In the genomic region with DNA sequence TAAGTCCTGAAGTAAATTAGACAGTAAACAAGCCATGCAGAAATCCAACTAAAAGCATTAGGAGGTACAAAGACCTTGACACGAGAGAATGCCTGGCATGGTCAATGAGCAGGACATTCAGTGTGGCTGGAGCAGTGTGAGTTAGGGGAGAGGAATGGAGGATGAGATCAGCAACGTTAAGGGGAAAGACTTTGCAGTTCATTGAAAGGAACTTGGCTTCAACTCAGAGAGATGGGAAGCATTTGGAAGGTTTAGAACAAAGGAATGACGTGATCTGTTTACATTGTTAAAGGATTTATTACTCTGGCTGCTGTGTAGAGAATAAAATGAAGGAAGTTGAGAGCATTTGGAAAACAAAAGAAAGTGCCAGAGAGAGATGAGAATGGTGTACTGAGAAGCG, we compare ENCODE assay signal across 11 cellular contexts.
DNase-seq lines count a peak whose midpoint lies in the region; ATAC-seq and TF ChIP-seq lines count a peak whose summit lies in the region.
"Had no signal": no experiment of that assay in that cellular context is flagged by ENCODE, and none has a peak within 500 bp of the region (broad histone marks: within the 10 kb centered on the region; RNA-seq: fewer than 3 reads in every experiment).

No MANE protein-coding gene starts in this region.

- CTCF ChIA-PET in A673 (lab: Charles Lee): no interaction called here
- CTCF ChIA-PET in WTC11 (lab: Charles Lee): no interaction called here

- peak; percentile 42 for DNase-seq in A673 (ENCODE audit: low spot score)
- peak; percentile 83 for DNase-seq in HS-5 (ENCODE audit: low read depth)
- DNase-seq in WTC11 (ENCODE audit: low spot score): no peak
- no peak for DNase-seq in activated CD4-positive, alpha-beta T cell treated with anti-CD3 and anti-CD28 coated beads, Interleukin-2, amount 50 U/mL, for 4 hours
- DNase-seq: activated naive CD4-positive, alpha-beta T cell; CD4-positive, alpha-beta memory T cell; upper lobe of right lung had no signal

- H3K4me3 ChIP-seq in A673 (ENCODE audit: low read depth, low read length, poor library complexity, severe bottlenecking) (no peak overlapping the region), iPS-20b (ENCODE audit: low read length) (peak overlapping the region; percentile 35)
- H3K4me3 ChIP-seq: upper lobe of right lung had no signal

- H3K4me1 ChIP-seq in A673 (ENCODE audit: insufficient read depth, low read length, poor library complexity, severe bottlenecking) (no peaks in the 10 kb centered on the region), iPS-20b (ENCODE audit: insufficient read depth, low read length) (peaks cover 20% of the 10 kb centered on the region)
- H3K4me1 ChIP-seq: upper lobe of right lung had no signal

- peak overlapping the region; percentile 93 for H3K27ac Mint-ChIP-seq in WTC11
- H3K27ac Mint-ChIP-seq: CD4-positive, alpha-beta memory T cell had no signal

- peaks cover 5% of the 10 kb centered on the region; the same call in 1 of the 2 replicates for H3K36me3 Mint-ChIP-seq in WTC11
- H3K36me3 Mint-ChIP-seq: CD4-positive, alpha-beta memory T cell had no signal

- peaks cover 23% of the 10 kb centered on the region for H3K4me1 Mint-ChIP-seq in WTC11
- H3K4me1 Mint-ChIP-seq: CD4-positive, alpha-beta memory T cell had no signal

- peak overlapping the region; percentile 56; the same call in 1 of the 2 replicates for H3K9ac ChIP-seq in iPS-20b (ENCODE audit: low read depth, low read length)

- H3K27me3 ChIP-seq in A673 (replicated peaks; ENCODE audit: insufficient read depth, low read depth, low read length, poor library complexity): no peaks in the 10 kb centered on the region
- no peaks in the 10 kb centered on the region for H3K27me3 ChIP-seq in iPS-20b (ENCODE audit: insufficient read depth, low read length)
- H3K27me3 ChIP-seq: upper lobe of right lung had no signal

- no peaks in the 10 kb centered on the region for H3K9me3 Mint-ChIP-seq in WTC11

- POLR2A ChIA-PET in A673 (lab: Charles Lee; ENCODE audit: low non-redundant PET): no interaction called here
- POLR2A ChIA-PET in WTC11 (lab: Charles Lee): no interaction called here

- TF ChIP-seq CTCF in A673 (conservative IDR thresholded peaks at IDR 0.05; ENCODE audit: low read depth, low read length) (no peak), WTC11 (IDR thresholded peaks at IDR 0.05) (no peak)

- BruUV-seq in A673 (replicated peaks; lab: Mats Ljungman, UMichigan): no TSS peak

- peak overlapping the region; percentile 4; the same call in 1 of the 2 replicates for H3K4me3 Mint-ChIP-seq in WTC11
- H3K4me3 Mint-ChIP-seq: CD4-positive, alpha-beta memory T cell had no signal

- no peaks in the 10 kb centered on the region for H3K9me3 ChIP-seq in A673 (ENCODE audit: low read depth, low read length, poor library complexity, severe bottlenecking)
- H3K9me3 ChIP-seq in iPS-20b (ENCODE audit: insufficient read depth, low read depth, low read length): no peaks in the 10 kb centered on the region
- H3K9me3 ChIP-seq: upper lobe of right lung had no signal

- H3K36me3 ChIP-seq in A673 (ENCODE audit: insufficient read depth, low read length, poor library complexity, severe bottlenecking) (no peaks in the 10 kb centered on the region), iPS-20b (ENCODE audit: insufficient read depth, low read depth, low read length) (no peaks in the 10 kb centered on the region)
- H3K36me3 ChIP-seq: upper lobe of right lung had no signal

- ATAC-seq in WTC11: peak; percentile 92
- ATAC-seq in GM19035 (IDR thresholded peaks at IDR 0.05; ENCODE audit: unreplicated experiment): no peak
- no peak for ATAC-seq in GM18909 (IDR thresholded peaks at IDR 0.05; ENCODE audit: poor library complexity, unreplicated experiment)
- ATAC-seq in GM19023 (IDR thresholded peaks at IDR 0.05; ENCODE audit: unreplicated experiment): no peak
- ATAC-seq: upper lobe of right lung had no signal

- no peaks in the 10 kb centered on the region for H3K27me3 Mint-ChIP-seq in WTC11 (ENCODE audit: low read depth)
- H3K27me3 Mint-ChIP-seq: CD4-positive, alpha-beta memory T cell had no signal

- H3K27ac ChIP-seq in A673 (ENCODE audit: low read depth, low read length, poor library complexity, severe bottlenecking) (no peak overlapping the region), iPS-20b (ENCODE audit: low read length) (peak overlapping the region; percentile 16)
- H3K27ac ChIP-seq: upper lobe of right lung had no signal

- intact Hi-C loops in A673 (cut with micrococcal nuclease; ENCODE audit: unreplicated experiment): no loop called here

TF ChIP-seq in WTC11, 78 proteins besides CTCF, POLR2A, EP300 and RAD21:
- TF ChIP-seq, protein P1, sequence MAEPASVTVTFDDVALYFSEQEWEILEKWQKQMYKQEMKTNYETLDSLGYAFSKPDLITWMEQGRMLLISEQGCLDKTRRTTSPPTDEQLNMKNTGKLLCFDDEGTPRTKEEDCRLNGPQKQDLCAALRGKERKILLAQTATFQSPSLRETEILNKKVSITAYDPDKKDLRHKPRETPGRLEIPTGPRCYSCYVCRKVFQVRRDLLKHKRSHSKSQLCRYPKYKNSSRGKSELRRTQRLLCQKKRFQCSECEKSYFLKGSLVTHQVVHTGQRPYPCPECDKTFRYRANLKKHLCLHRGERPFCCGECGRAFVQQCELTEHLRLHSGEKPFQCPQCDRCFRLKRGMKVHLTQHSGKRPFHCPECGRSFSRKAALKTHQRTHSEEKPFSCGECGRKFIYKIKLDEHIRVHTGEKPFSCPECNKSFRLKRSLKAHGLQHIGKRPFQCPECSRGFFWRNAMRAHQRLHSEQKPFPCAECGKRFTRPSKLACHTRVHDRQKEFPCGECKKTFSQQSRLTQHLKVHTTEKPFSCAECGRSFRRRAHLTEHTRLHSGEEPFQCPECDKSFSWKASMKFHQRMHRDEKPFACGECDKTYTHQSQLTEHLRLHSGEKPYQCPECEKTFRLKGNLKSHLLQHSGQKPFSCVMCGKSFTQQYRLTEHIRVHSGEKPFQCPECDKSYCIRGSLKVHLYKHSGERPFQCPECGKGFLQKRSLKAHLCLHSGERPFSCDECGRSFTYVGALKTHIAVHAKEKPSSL (CRISPR knock-in tag; conservative IDR thresholded peaks at IDR 0.05): 0 out of 2 replicates have a peak, but pooled peaks have one; percentile 34
- TF ChIP-seq ZNF423 (CRISPR knock-in tag; IDR thresholded peaks at IDR 0.05) (no peak), IRF2 (CRISPR knock-in tag; IDR thresholded peaks at IDR 0.05; ENCODE audit: borderline replicate concordance, low read depth) (no peak), FOXP1 (CRISPR knock-in tag; IDR thresholded peaks at IDR 0.05; ENCODE audit: borderline replicate concordance) (no peak), GTF2I (CRISPR knock-in tag; conservative IDR thresholded peaks at IDR 0.05) (no peak), FOXJ3 (CRISPR knock-in tag; IDR thresholded peaks at IDR 0.05; ENCODE audit: borderline replicate concordance) (no peak), MLX (CRISPR knock-in tag; IDR thresholded peaks at IDR 0.05) (no peak)
TF ChIP-seq in WTC11: peak in this region for 1.

Comparison
In these comparisons a context has a peak if more than half of its experiments do, and no peak if none do; other contexts are left out.
1. DNase-seq: peak in A673 (single experiment) and HS-5 (single experiment); none in WTC11 (single experiment) and activated CD4-positive, alpha-beta T cell treated with anti-CD3 and anti-CD28 coated beads, Interleukin-2, amount 50 U/mL, for 4 hours (0 of 2).